In genomic region chr9:5971740-5972139, GRCh38 we compare ENCODE assay signal across 18 cellular contexts. TPM values are rescaled to one million over a fixed set of nuclear protein-coding genes. Genes with fewer than 3 reads are reported as not detected.
DNase-seq lines count a peak whose midpoint lies in the region; ATAC-seq, FAIRE-seq and TF ChIP-seq lines count a peak whose summit lies in the region.
"Had no signal": no experiment of that assay in that cellular context is flagged by ENCODE, and none has a peak within 500 bp of the region (broad histone marks: within the 10 kb centered on the region; RNA-seq: fewer than 3 reads in every experiment).

No MANE protein-coding gene starts in this region.

- peaks cover 12% of the 10 kb centered on the region for H3K4me1 Mint-ChIP-seq in activated CD4-positive, alpha-beta T cell treated with anti-CD3 and anti-CD28 coated beads, Interleukin-2, amount 10 ng/mL, durations not matched to agents 24 days and 14 days
- H3K4me1 Mint-ChIP-seq in activated CD4-positive, alpha-beta T cell treated with anti-CD3 and anti-CD28 coated beads, Interleukin-2, amount 10 ng/mL, durations not matched to agents 7 days and 5 days, result peaks cover 13% of the 10 kb centered on the region
- peaks cover 8 to 30% (median 17%) of the 10 kb centered on the region in 4 donors for H3K4me1 Mint-ChIP-seq in naive thymus-derived CD8-positive, alpha-beta T cell

- H3K9me3 ChIP-seq in SK-N-SH, result no peaks in the 10 kb centered on the region
- no peaks in the 10 kb centered on the region for H3K9me3 ChIP-seq in skeletal muscle satellite cell (replicated peaks; ENCODE audit: low read length)
- H3K9me3 ChIP-seq in small intestine (ENCODE audit: control insufficient read depth, low read depth), result no peaks in the 10 kb centered on the region
- H3K9me3 ChIP-seq: spleen had no signal

- POLR2A ChIA-PET in activated CD4-positive, alpha-beta T cell treated with anti-CD3 and anti-CD28 coated beads, Interleukin-2, amount 10 ng/mL, durations not matched to agents 7 days and 5 days (lab: Charles Lee), result no interaction called here
- POLR2A ChIA-PET in SK-N-SH (lab: Yijun Ruan, JAX), result no interaction called here
- POLR2A ChIA-PET in naive thymus-derived CD8-positive, alpha-beta T cell (lab: Charles Lee), result no interaction called here

- H3K4me2 ChIP-seq in SK-N-SH, result 0 out of 2 replicates have a peak overlapping the region, but pooled peaks have one; percentile 13
- H3K4me2 ChIP-seq in skeletal muscle satellite cell (ENCODE audit: low read length), result peak overlapping the region; percentile 53
- H3K4me2 ChIP-seq: KMS-11 had no signal

- H3K9ac ChIP-seq in SK-N-SH (no peak overlapping the region), skeletal muscle satellite cell (ENCODE audit: low read depth, low read length) (no peak overlapping the region)
- H3K9ac ChIP-seq: KMS-11 had no signal

- H3K27me3 Mint-ChIP-seq in activated CD4-positive, alpha-beta T cell treated with anti-CD3 and anti-CD28 coated beads, Interleukin-2, amount 10 ng/mL, durations not matched to agents 24 days and 14 days, result no peaks in the 10 kb centered on the region
- H3K27me3 Mint-ChIP-seq in activated CD4-positive, alpha-beta T cell treated with anti-CD3 and anti-CD28 coated beads, Interleukin-2, amount 10 ng/mL, durations not matched to agents 7 days and 5 days, result no peaks in the 10 kb centered on the region
- H3K27me3 Mint-ChIP-seq in naive thymus-derived CD8-positive, alpha-beta T cell, result no peaks in the 10 kb centered on the region
- H3K27me3 Mint-ChIP-seq: CD4-positive, alpha-beta memory T cell had no signal

- no peak for DNase-seq in activated CD4-positive, alpha-beta T cell treated with anti-CD3 and anti-CD28 coated beads, Interleukin-2, amount 10 ng/mL, durations not matched to agents 24 days and 14 days
- DNase-seq in activated CD4-positive, alpha-beta T cell treated with anti-CD3 and anti-CD28 coated beads, Interleukin-2, amount 10 ng/mL, durations not matched to agents 7 days and 5 days, result no peak
- DNase-seq in SK-N-SH, result no peak
- DNase-seq in dermis blood vessel endothelial cell, result peak; percentile 18
- DNase-seq in NCI-H2227 (lab: John Stamatoyannopoulos, UW; ENCODE audit: unreplicated experiment), result no peak
- DNase-seq in naive thymus-derived CD8-positive, alpha-beta T cell, result no peak
- DNase-seq in small intestine, result no peak
- DNase-seq: activated naive CD4-positive, alpha-beta T cell treated with Interleukin-2 at 50 U/mL for 16 hours; caudate nucleus; CD4-positive, alpha-beta memory T cell; heart right ventricle; kidney glomerular epithelial cell; midbrain; spleen; stimulated activated naive CD8-positive, alpha-beta T cell treated with anti-CD3 and anti-CD28 coated beads, Interleukin-15, Interleukin-2, amounts not matched to agents 100 U/mL and 50 U/mL, for 24 hours had no signal

- FAIRE-seq in small intestine (lab: Jason Lieb, UNC), result no peak

- H3K4me3 ChIP-seq in SK-N-SH (ENCODE audit: low read depth in 2 of 2, low read length in 1 of 2), result no peak overlapping the region
- H3K4me3 ChIP-seq in skeletal muscle satellite cell (ENCODE audit: low read length), result no peak overlapping the region
- H3K4me3 ChIP-seq in small intestine (ENCODE audit: low read depth in 1 of 2, low read length in 2 of 2), result no peak overlapping the region
- H3K4me3 ChIP-seq: heart right ventricle, spleen had no signal

- no peak overlapping the region for H3K4me3 Mint-ChIP-seq in activated CD4-positive, alpha-beta T cell treated with anti-CD3 and anti-CD28 coated beads, Interleukin-2, amount 10 ng/mL, durations not matched to agents 24 days and 14 days
- H3K4me3 Mint-ChIP-seq in activated CD4-positive, alpha-beta T cell treated with anti-CD3 and anti-CD28 coated beads, Interleukin-2, amount 10 ng/mL, durations not matched to agents 7 days and 5 days, result no peak overlapping the region
- no peak overlapping the region for H3K4me3 Mint-ChIP-seq in naive thymus-derived CD8-positive, alpha-beta T cell
- H3K4me3 Mint-ChIP-seq: CD4-positive, alpha-beta memory T cell had no signal

- TF ChIP-seq EP300 in SK-N-SH (IDR thresholded peaks at IDR 0.05; ENCODE audit: borderline replicate concordance in 1 of 2, low read depth in 1 of 2, low read length in 1 of 2), result no peak

- peaks cover 5% of the 10 kb centered on the region for H3F3A ChIP-seq in SK-N-SH (replicated peaks; ENCODE audit: insufficient read depth)

- CTCF ChIA-PET in activated CD4-positive, alpha-beta T cell treated with anti-CD3 and anti-CD28 coated beads, Interleukin-2, amount 10 ng/mL, durations not matched to agents 7 days and 5 days (lab: Charles Lee), result interaction anchor here (1.0 kb wide), 1 partner anchor 13 kb away, joined by 3 read pairs; no protein-coding TSS in a partner anchor
- CTCF ChIA-PET in SK-N-SH (lab: Yijun Ruan, JAX), result interaction anchor here (1.1 kb wide), 1 partner anchor 18 kb away, joined by 3 read pairs; no protein-coding TSS in a partner anchor

- H3K4me1 ChIP-seq in SK-N-SH (ENCODE audit: control insufficient read depth in 1 of 2, insufficient read depth in 2 of 2, low read depth in 1 of 2, low read length in 1 of 2) (no peaks in the 10 kb centered on the region), skeletal muscle satellite cell (ENCODE audit: control insufficient read depth, insufficient read depth, low read length) (peaks cover 13% of the 10 kb centered on the region), small intestine (ENCODE audit: control insufficient read depth in 2 of 2, insufficient read depth in 1 of 2, low read depth in 1 of 2, low read length in 1 of 2) (peaks cover 0 to under 1% of the 10 kb centered on the region in 2 donors)

- no peaks in the 10 kb centered on the region for H3K9me2 ChIP-seq in SK-N-SH

- H3K79me2 ChIP-seq in SK-N-SH (ENCODE audit: insufficient read depth), result peaks cover 29% of the 10 kb centered on the region

- no peak for TF ChIP-seq CTCF in SK-N-SH (IDR thresholded peaks at IDR 0.05)

- H4K20me1 ChIP-seq in SK-N-SH (ENCODE audit: insufficient read depth), result no peaks in the 10 kb centered on the region

- no peak for TF ChIP-seq RAD21 in SK-N-SH (IDR thresholded peaks at IDR 0.05; ENCODE audit: low read length)

- intact Hi-C loops in activated CD4-positive, alpha-beta T cell treated with anti-CD3 and anti-CD28 coated beads, Interleukin-2, amount 10 ng/mL, durations not matched to agents 24 days and 14 days (cut with micrococcal nuclease), result no loop called here

- H3K36me3 Mint-ChIP-seq in activated CD4-positive, alpha-beta T cell treated with anti-CD3 and anti-CD28 coated beads, Interleukin-2, amount 10 ng/mL, durations not matched to agents 24 days and 14 days (ENCODE audit: low read depth), result peaks cover 49% of the 10 kb centered on the region
- H3K36me3 Mint-ChIP-seq in activated CD4-positive, alpha-beta T cell treated with anti-CD3 and anti-CD28 coated beads, Interleukin-2, amount 10 ng/mL, durations not matched to agents 7 days and 5 days (ENCODE audit: low read depth), result peaks cover 51% of the 10 kb centered on the region
- peaks cover 23 to 80% (median 58%) of the 10 kb centered on the region in 3 donors for H3K36me3 Mint-ChIP-seq in naive thymus-derived CD8-positive, alpha-beta T cell

- peak overlapping the region; percentile 30 for H3K27ac Mint-ChIP-seq in activated CD4-positive, alpha-beta T cell treated with anti-CD3 and anti-CD28 coated beads, Interleukin-2, amount 10 ng/mL, durations not matched to agents 24 days and 14 days
- H3K27ac Mint-ChIP-seq in activated CD4-positive, alpha-beta T cell treated with anti-CD3 and anti-CD28 coated beads, Interleukin-2, amount 10 ng/mL, durations not matched to agents 7 days and 5 days, result no peak overlapping the region
- H3K27ac Mint-ChIP-seq in naive thymus-derived CD8-positive, alpha-beta T cell, result no peak overlapping the region

- H3K9me3 Mint-ChIP-seq in activated CD4-positive, alpha-beta T cell treated with anti-CD3 and anti-CD28 coated beads, Interleukin-2, amount 10 ng/mL, durations not matched to agents 24 days and 14 days, result no peaks in the 10 kb centered on the region
- H3K9me3 Mint-ChIP-seq in activated CD4-positive, alpha-beta T cell treated with anti-CD3 and anti-CD28 coated beads, Interleukin-2, amount 10 ng/mL, durations not matched to agents 7 days and 5 days, result peaks cover 3% of the 10 kb centered on the region
- H3K9me3 Mint-ChIP-seq in naive thymus-derived CD8-positive, alpha-beta T cell, result peaks cover 0 to 5% (median 0%) of the 10 kb centered on the region in 9 donors

- peak overlapping the region in 1 of 2 experiments; percentile 23; a peak in 1 of 4 replicates for H3K27ac ChIP-seq in SK-N-SH (ENCODE audit: low read depth in 2 of 2, low read length in 1 of 2)
- H3K27ac ChIP-seq in small intestine (ENCODE audit: low read depth in 1 of 2, low read length in 1 of 2), result no peak overlapping the region
- H3K27ac ChIP-seq: 22Rv1, heart right ventricle, KMS-11, spleen had no signal

- no peak for ATAC-seq in naive thymus-derived CD8-positive, alpha-beta T cell
- ATAC-seq: heart right ventricle; stimulated activated naive CD8-positive, alpha-beta T cell treated with anti-CD3 and anti-CD28 coated beads, Interleukin-15, Interleukin-2, amounts not matched to agents 100 U/mL and 50 U/mL, for 24 hours had no signal

- H3K27me3 ChIP-seq in SK-N-SH (ENCODE audit: insufficient read depth) (no peaks in the 10 kb centered on the region), skeletal muscle satellite cell (ENCODE audit: control insufficient read depth, insufficient read depth, low read length) (no peaks in the 10 kb centered on the region), small intestine (ENCODE audit: control insufficient read depth in 2 of 2, insufficient read depth in 2 of 2, low read length in 2 of 2) (no peaks in the 10 kb centered on the region)
- H3K27me3 ChIP-seq: heart right ventricle, spleen had no signal

- H3K36me3 ChIP-seq in SK-N-SH (replicated peaks in 1 of 2; ENCODE audit: control insufficient read depth in 1 of 2, insufficient read depth in 2 of 2, low read length in 1 of 2), result peaks cover 23 to 68% of the 10 kb centered on the region in 2 experiments
- H3K36me3 ChIP-seq in skeletal muscle satellite cell (ENCODE audit: insufficient read depth, low read length), result peaks cover 12% of the 10 kb centered on the region
- peaks cover 3 to 6% of the 10 kb centered on the region in 2 donors for H3K36me3 ChIP-seq in small intestine (ENCODE audit: control insufficient read depth in 2 of 2, insufficient read depth in 2 of 2, low read length in 2 of 2)

- H2AFZ ChIP-seq in SK-N-SH (ENCODE audit: low read depth), result no peak overlapping the region

RNA-seq across cellular contexts. Expression of gene RANBP6, which starts 43.7 kb away (rescaled TPM):
- total RNA-seq in activated CD4-positive, alpha-beta T cell treated with anti-CD3 and anti-CD28 coated beads, Interleukin-2, amount 10 ng/mL, durations not matched to agents 24 days and 14 days, result 20.5 and 21.3 TPM in 2 replicates
- 10 to 100 TPM; 20.0 to 21.8 TPM for total RNA-seq in activated CD4-positive, alpha-beta T cell treated with anti-CD3 and anti-CD28 coated beads, Interleukin-2, amount 10 ng/mL, durations not matched to agents 7 days and 5 days
- polyA plus RNA-seq in SK-N-SH (2012; rRNA removed) (4.1 and 5.9 TPM in 2 replicates), small intestine (1 to 10 TPM; 2.7 to 5.9 (median 3.4) TPM)
- polyA plus RNA-seq in SK-N-SH (2012; cell fraction: cytosol; rRNA removed), result 7.5 and 7.9 TPM in 2 replicates
- polyA plus RNA-seq in SK-N-SH (2012; cell fraction: nucleus; rRNA removed), result 1.9 and 4.4 TPM in 2 replicates
- 40.7 and 42.6 TPM in 2 replicates for total RNA-seq in dermis blood vessel endothelial cell
- 26.4 and 31.2 TPM in 2 replicates for total RNA-seq in skeletal muscle satellite cell (2012; rRNA removed)
- 10 to 100 TPM; 36.5 to 37.3 TPM for total RNA-seq in naive thymus-derived CD8-positive, alpha-beta T cell
- polyA plus RNA-seq in naive thymus-derived CD8-positive, alpha-beta T cell, result 10 to 100 TPM; 21.0 to 24.9 (median 21.7) TPM
